In genomic region chr16:30526137-30526822, GRCh38 we compare ENCODE assay signal across 8 cellular contexts. TPM values are rescaled to one million over a fixed set of nuclear protein-coding genes. Genes with fewer than 3 reads are reported as not detected.
DNase-seq lines count a peak whose midpoint lies in the region; ATAC-seq, FAIRE-seq and TF ChIP-seq lines count a peak whose summit lies in the region.

Gene ZNF768 (minus strand): TSS chr16:30526566. CDS start chr16:30526413, 153 bp downstream.

- H3K14ac ChIP-seq in H1 (ENCODE audit: insufficient read length): no peak within 1 kb of the TSS

- intact Hi-C loops in CD4-positive, alpha-beta T cell (cut with DNase I, micrococcal nuclease): loop anchor here in 1 of 2 experiments (2.0 to 5.0 kb wide), 3 partner anchors 33 to 77 kb away; partner anchors contain the start of gene ZNF764
- intact Hi-C loops in testis (cut with DNase I; ENCODE audit: low total_unique reads): no loop called here

- H3K4me2 ChIP-seq in H1 (ENCODE audit: insufficient read depth in 1 of 2, low read depth in 2 of 2, low read length in 2 of 2) (peak within 1 kb of the TSS; percentile 81 to 89), mesendoderm (ENCODE audit: low read length) (peak within 1 kb of the TSS; percentile 83)

- WGBS in H1 (ENCODE audit: extremely low coverage in 1 of 2, insufficient coverage in 1 of 2, insufficient read length in 1 of 2, insufficient replicate concordance in 2 of 2, low coverage in 1 of 2, low lambda C conversion rate in 2 of 2, missing lambda C conversion rate in 1 of 2), 2 experiments: 5% methylated on average over 12 of the region's 73 CpGs; no CpG with 5 or more reads in 1 of the 2 experiments
- no CpG with 5 or more reads among the region's 73 CpGs for WGBS in mesendoderm (ENCODE audit: extremely low coverage, insufficient coverage, low lambda C conversion rate)
- WGBS in testis, 2 donors: 0 to 2% methylated on average over 2 to 39 of the region's 73 CpGs

- H3K27me3 Mint-ChIP-seq in CD4-positive, alpha-beta T cell: no peaks in the 10 kb centered on the region

- H2AK5ac ChIP-seq in H1 (ENCODE audit: low read depth, low read length) (no peak within 1 kb of the TSS), mesendoderm (ENCODE audit: low read length) (no peak within 1 kb of the TSS)

- H3K4ac ChIP-seq in H1 (replicated peaks; ENCODE audit: insufficient read length, low read depth, low read length): no peak within 1 kb of the TSS
- H3K4ac ChIP-seq in mesendoderm (ENCODE audit: low read depth, low read length): peak within 1 kb of the TSS; percentile 95

- no peak for TF ChIP-seq CTCF in CD4-positive, alpha-beta T cell (IDR thresholded peaks at IDR 0.05)
- TF ChIP-seq CTCF in HL-60 (IDR thresholded peaks at IDR 0.05; ENCODE audit: insufficient read depth, low read length) (no peak), H1 (IDR thresholded peaks at IDR 0.05; ENCODE audit: control extremely low read depth in 1 of 3, insufficient read depth in 1 of 3, low read depth in 1 of 3, low read length in 3 of 3) (no peak), testis (IDR thresholded peaks at IDR 0.05) (no peak)

- H2BK120ac ChIP-seq in H1 (replicated peaks; ENCODE audit: low read depth, low read length): peak within 1 kb of the TSS; percentile 54
- peak within 1 kb of the TSS; percentile 88 for H2BK120ac ChIP-seq in mesendoderm (ENCODE audit: low read depth, low read length)

- H4K8ac ChIP-seq in H1 (ENCODE audit: extremely low read depth, insufficient read depth, low read length) (peak within 1 kb of the TSS; percentile 82), mesendoderm (ENCODE audit: low read depth, low read length) (peak within 1 kb of the TSS; percentile 1)

- peaks cover 22% of the 10 kb centered on the region for H3K36me3 Mint-ChIP-seq in CD4-positive, alpha-beta T cell (ENCODE audit: low read depth)

- H2BK20ac ChIP-seq in H1 (ENCODE audit: low read length): no peak within 1 kb of the TSS

- no peak for TF ChIP-seq RAD21 in H1 (IDR thresholded peaks at IDR 0.05 in 1 of 2, conservative IDR thresholded peaks at IDR 0.05 in 1 of 2; ENCODE audit: low read depth in 2 of 2, low read length in 2 of 2)

- no peaks in the 10 kb centered on the region for H3K79me2 ChIP-seq in H1 (ENCODE audit: control insufficient read depth in 1 of 2, insufficient read depth in 2 of 2, low read length in 2 of 2)
- no peaks in the 10 kb centered on the region for H3K79me2 ChIP-seq in mesendoderm (ENCODE audit: control insufficient read depth, insufficient read depth, low read length)

- H2AFZ ChIP-seq in H1 (ENCODE audit: low read length): peak within 1 kb of the TSS; percentile 56; the same call in 1 of the 2 replicates

- H3K4me3 ChIP-seq in HL-60 (replicated peaks; ENCODE audit: insufficient read depth, low read length) (peak within 1 kb of the TSS; percentile 87), H1 (ENCODE audit: extremely low read depth in 1 of 4, insufficient read depth in 2 of 4, low read depth in 3 of 4, low read length in 4 of 4) (peak within 1 kb of the TSS; percentile 71 to 99 (median 94)), mesendoderm (ENCODE audit: low read length) (peak within 1 kb of the TSS; percentile 79), testis (peak within 1 kb of the TSS; percentile 89 to 96)

- peak within 1 kb of the TSS; percentile 84; the same call in 1 of the 2 replicates for H2BK12ac ChIP-seq in H1 (ENCODE audit: low read depth, low read length)

- TF ChIP-seq POLR2A in H1 (IDR thresholded peaks at IDR 0.05; ENCODE audit: control extremely low read depth in 1 of 2, low read depth in 2 of 2, low read length in 2 of 2) (no peak), testis (IDR thresholded peaks at IDR 0.05) (no peak)

- H3K79me1 ChIP-seq in H1 (ENCODE audit: low read depth, low read length) (peaks cover 2% of the 10 kb centered on the region; the same call in 1 of the 2 replicates), mesendoderm (ENCODE audit: low read length) (no peaks in the 10 kb centered on the region)

- H3K56ac ChIP-seq in H1 (replicated peaks; ENCODE audit: insufficient read length, low read depth, low read length): peak within 1 kb of the TSS; percentile 96
- H3K56ac ChIP-seq in mesendoderm (ENCODE audit: low read length): peak within 1 kb of the TSS; percentile 93

- peak within 1 kb of the TSS; percentile 92 for H4K5ac ChIP-seq in H1 (ENCODE audit: insufficient read length, low read depth, low read length)
- H4K5ac ChIP-seq in mesendoderm (ENCODE audit: low read length): no peak within 1 kb of the TSS

- H3K27me3 ChIP-seq in CD4-positive, alpha-beta T cell (ENCODE audit: control insufficient read depth, insufficient read depth, low read length): no peaks in the 10 kb centered on the region
- H3K27me3 ChIP-seq in HL-60 (ENCODE audit: insufficient read depth, poor library complexity, severe bottlenecking) (no peaks in the 10 kb centered on the region), H1 (replicated peaks in 1 of 4; ENCODE audit: control insufficient read depth in 3 of 4, extremely low read depth in 1 of 4, insufficient read depth in 3 of 4, low read length in 3 of 4) (no peaks in the 10 kb centered on the region), mesendoderm (ENCODE audit: insufficient read depth, low read length, poor library complexity) (no peaks in the 10 kb centered on the region), testis (no peaks in the 10 kb centered on the region)

- H3K4me3 Mint-ChIP-seq in CD4-positive, alpha-beta T cell: peak within 1 kb of the TSS; percentile 91

- ATAC-seq in CD4-positive, alpha-beta T cell (ENCODE audit: poor library complexity): peak; percentile 11

- H3K23ac ChIP-seq in H1 (ENCODE audit: insufficient read length) (no peak within 1 kb of the TSS), mesendoderm (ENCODE audit: low read length) (peak within 1 kb of the TSS; percentile 59)

- H3K18ac ChIP-seq in H1 (ENCODE audit: extremely low read depth, low read length) (peak within 1 kb of the TSS; percentile 83), mesendoderm (ENCODE audit: low read length) (peak within 1 kb of the TSS; percentile 91)

- peaks cover 0 to 11% (median 2%) of the 10 kb centered on the region in 4 experiments; a peak in 1 of 8 replicates for H3K36me3 ChIP-seq in H1 (ENCODE audit: control insufficient read depth in 2 of 4, insufficient read depth in 4 of 4, low read length in 3 of 4)
- peaks cover 3% of the 10 kb centered on the region for H3K36me3 ChIP-seq in mesendoderm (ENCODE audit: control insufficient read depth, insufficient read depth, low read length)
- H3K36me3 ChIP-seq in testis (ENCODE audit: low read depth, missing control alignments): no peaks in the 10 kb centered on the region

- POLR2A ChIA-PET in CD4-positive, alpha-beta T cell (lab: Charles Lee): interaction anchor here (0.5 to 4.4 kb wide), 14 partner anchors 8 to 132 kb away, joined by 3 to 23 read pairs (median 5); partner anchors contain the start of genes DCTPP1, FBRS, ZNF688 and ZNF689
- POLR2A ChIA-PET in H1 (lab: Charles Lee; ENCODE audit: partially characterized antibody): interaction anchor here (1.0 to 5.7 kb wide), 12 partner anchors 9 to 279 kb away, joined by 3 to 48 read pairs (median 5); partner anchors contain the start of genes CD2BP2, DCTPP1, ZNF688 and ZNF689

- H2BK15ac ChIP-seq in H1 (ENCODE audit: low read length): peak within 1 kb of the TSS; percentile 61; the same call in 1 of the 2 replicates
- no peak within 1 kb of the TSS for H2BK15ac ChIP-seq in mesendoderm (replicated peaks; ENCODE audit: low read depth)

- no peaks in the 10 kb centered on the region for H3K9me3 ChIP-seq in CD4-positive, alpha-beta T cell (ENCODE audit: control insufficient read depth, low read length)
- H3K9me3 ChIP-seq in H1 (ENCODE audit: insufficient read depth in 2 of 2, low read depth in 1 of 2, low read length in 1 of 2) (no peaks in the 10 kb centered on the region), testis (no peaks in the 10 kb centered on the region)

- H3K4me1 ChIP-seq in H1 (replicated peaks in 1 of 4; ENCODE audit: control insufficient read depth in 3 of 4, insufficient read depth in 4 of 4, low read length in 3 of 4) (peaks cover 3 to 6% (median 6%) of the 10 kb centered on the region in 4 experiments; a peak in 6 of 7 replicates), mesendoderm (ENCODE audit: control insufficient read depth, low read depth, low read length) (peaks cover 8% of the 10 kb centered on the region), testis (peaks cover 16% of the 10 kb centered on the region)

- FAIRE-seq in H1 (lab: Jason Lieb, UNC): no peak

- H4K91ac ChIP-seq in H1 (replicated peaks; ENCODE audit: insufficient read length, low read length): peak within 1 kb of the TSS; percentile 96

- peaks cover 2% of the 10 kb centered on the region; the same call in 1 of the 2 replicates for H3K23me2 ChIP-seq in H1 (ENCODE audit: low read depth, low read length)

- H3K9ac ChIP-seq in H1 (replicated peaks in 1 of 4; ENCODE audit: extremely low read depth in 1 of 4, low read depth in 3 of 4, low read length in 3 of 4): peak within 1 kb of the TSS; percentile 61 to 85 (median 74)
- H3K9ac ChIP-seq in mesendoderm (ENCODE audit: low read length): peak within 1 kb of the TSS; percentile 92

- H4K20me1 ChIP-seq in H1 (replicated peaks in 1 of 2; ENCODE audit: control insufficient read depth in 1 of 2, insufficient read depth in 2 of 2, low read length in 2 of 2): peaks cover 0 to 7% of the 10 kb centered on the region in 2 experiments

- H3K4me1 Mint-ChIP-seq in CD4-positive, alpha-beta T cell (ENCODE audit: low read depth): peaks cover 26% of the 10 kb centered on the region

- peak in 3 of 10 experiments; percentile 3 to 40 (median 16) for DNase-seq in CD4-positive, alpha-beta T cell
- DNase-seq in GM19240 (ENCODE audit: insufficient read length, low spot score) (peak; percentile 27), HL-60 (ENCODE audit: low read depth in 1 of 2, low spot score in 1 of 2) (peak in 1 of 2 experiments; percentile 38), H1 (ENCODE audit: low read depth in 1 of 2, low spot score in 2 of 2) (peak in 1 of 2 experiments; percentile 81), mesendoderm (peak; percentile 84), testis (peak; percentile 62), GF-D8 (lab: John Stamatoyannopoulos, UW) (no peak)
- DNase-seq in activated CD4-positive, alpha-beta T cell treated with anti-CD3 and anti-CD28 coated beads for 4 hours: peak; percentile 20 to 27

- H2BK5ac ChIP-seq in H1 (ENCODE audit: low read depth, low read length) (peak within 1 kb of the TSS; percentile 97), mesendoderm (ENCODE audit: low read length) (peak within 1 kb of the TSS; percentile 79)

- CTCF ChIA-PET in CD4-positive, alpha-beta T cell (lab: Charles Lee): interaction anchor here (1.1 to 4.9 kb wide), 4 partner anchors 31 to 96 kb away, joined by 4 to 22 read pairs (median 5); partner anchors contain the start of genes DCTPP1, ZNF688 and ZNF764
- CTCF ChIA-PET in H1 (lab: Charles Lee; ENCODE audit: partially characterized antibody): interaction anchor here (1.3 to 2.1 kb wide), 5 partner anchors 8 to 96 kb away, joined by 4 to 11 read pairs (median 4); partner anchors contain the start of genes DCTPP1 and ZNF747

- no peak for TF ChIP-seq EP300 in H1 (IDR thresholded peaks at IDR 0.05; ENCODE audit: borderline replicate concordance in 1 of 2, low read depth in 2 of 2, low read length in 2 of 2)

- peak within 1 kb of the TSS; percentile 81 for H3K27ac Mint-ChIP-seq in CD4-positive, alpha-beta T cell

- H3K9me3 Mint-ChIP-seq in CD4-positive, alpha-beta T cell: no peaks in the 10 kb centered on the region

- H3K27ac ChIP-seq in CD4-positive, alpha-beta T cell (ENCODE audit: low read depth, low read length): peak within 1 kb of the TSS; percentile 81
- H3K27ac ChIP-seq in HL-60 (replicated peaks) (peak within 1 kb of the TSS; percentile 100), H1 (ENCODE audit: low read depth, low read length) (peak within 1 kb of the TSS; percentile 93), mesendoderm (ENCODE audit: low read depth, low read length) (peak within 1 kb of the TSS; percentile 87), testis (peak within 1 kb of the TSS; percentile 96 to 99)

RNA-seq across cellular contexts. Expression of gene ZNF768, which starts in this region (rescaled TPM):
- total RNA-seq in CD4-positive, alpha-beta T cell: 1 to 10 TPM; 3.9 to 4.1 TPM
- total RNA-seq in H1 (2021; fragmentation: NEBNext Ultra II Directional; extraction: Animal tissue kit (Norgen Biotek cat#: 25700)): 34.7 and 36.1 TPM in 2 replicates
- polyA plus RNA-seq in H1 (2011; rRNA removed) (47.7 and 63.3 TPM in 2 replicates), testis (ENCODE audit: insufficient read depth, low read depth, low replicate concordance) (52.3 TPM)
- polyA plus RNA-seq in H1 (2011; cell fraction: cytosol; rRNA removed): 42.8 TPM
- polyA plus RNA-seq in H1 (2011; cell fraction: nucleus; rRNA removed): 40.0 TPM
- polyA plus RNA-seq in H1 (2012, experiment 1 of 2): 25.3 to 31.6 TPM (median 27.9 TPM) in 4 replicates
- polyA plus RNA-seq in H1 (2012, experiment 2 of 2): 28.8 TPM
- polyA plus RNA-seq in H1 (2013, experiment 1 of 2): 26.6 TPM
- polyA plus RNA-seq in H1 (2013, experiment 2 of 2): 28.4 TPM
- 14.0 and 14.1 TPM in 2 replicates for polyA minus RNA-seq in H1 (2011; rRNA and poly(A)+ RNA removed)
- polyA minus RNA-seq in H1 (2011; cell fraction: cytosol; rRNA and poly(A)+ RNA removed): 29.0 TPM
- polyA minus RNA-seq in H1 (2011; cell fraction: nucleus; rRNA and poly(A)+ RNA removed): 15.6 TPM
- 20.2 TPM for polyA plus RNA-seq in mesendoderm (2013, experiment 1 of 2)
- polyA plus RNA-seq in mesendoderm (2013, experiment 2 of 2): 20.4 TPM
- total RNA-seq in testis: 10 to 100 TPM; 52.2 to 64.3 TPM
